ENCODE assay signal across 22 cellular contexts in the genomic region with DNA sequence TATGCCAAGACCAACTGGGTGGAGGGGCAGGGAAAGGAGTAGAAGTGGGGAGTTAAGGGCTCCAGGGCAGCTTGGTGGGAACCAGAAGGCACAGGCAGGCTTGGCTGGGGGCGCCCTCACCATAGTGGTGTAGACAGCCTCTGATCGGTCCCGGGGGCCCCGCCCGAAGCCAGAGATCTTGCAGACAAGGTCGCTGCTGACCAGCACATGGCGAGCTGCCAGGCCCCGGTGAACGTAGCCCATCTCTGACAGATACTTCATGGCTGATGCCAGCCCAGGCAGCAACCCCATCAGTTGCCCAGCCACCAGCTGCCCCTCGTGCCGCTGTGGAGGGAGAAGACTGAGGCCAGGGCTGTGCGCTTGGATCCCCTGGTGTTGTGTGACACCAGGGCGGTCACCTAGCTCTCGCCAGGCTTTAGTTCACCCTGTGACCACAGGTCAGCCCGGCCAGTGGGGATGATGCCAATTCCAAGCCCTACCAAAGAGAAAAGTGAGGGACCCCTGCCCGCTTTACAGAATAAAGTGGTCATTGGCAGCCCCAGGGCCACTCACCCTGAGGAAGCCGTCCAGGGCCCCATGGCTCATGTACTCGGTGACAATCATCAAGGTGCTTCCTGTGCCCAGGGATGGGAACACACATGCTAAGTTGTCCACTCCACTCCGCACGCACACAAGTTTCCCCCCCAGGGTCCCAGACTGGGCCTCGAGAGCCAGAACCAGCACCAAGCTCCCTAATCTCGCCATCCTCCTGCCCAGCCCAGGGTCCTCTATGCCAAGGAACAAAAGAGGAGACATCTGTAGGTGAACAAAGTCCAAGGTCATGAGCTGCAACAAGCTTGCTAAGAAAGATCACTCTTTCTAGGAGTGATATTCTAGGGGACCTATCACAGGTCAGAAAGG. TPM values are rescaled to one million over a fixed set of nuclear protein-coding genes. Genes with fewer than 3 reads are reported as not detected.
"Had no signal": no experiment of that assay in that cellular context is flagged by ENCODE, and none has a peak within 500 bp of the region (broad histone marks: within the 10 kb centered on the region; RNA-seq: fewer than 3 reads in every experiment).

No MANE protein-coding gene starts in this region.

- H3K4me3 ChIP-seq: coronary artery, gastrocnemius medialis, pancreas, sigmoid colon, thoracic aorta, tibial nerve, upper lobe of left lung had no signal

- H3K27me3 ChIP-seq: pancreas, upper lobe of left lung had no signal

- ATAC-seq: effector memory CD8-positive, alpha-beta T cell; esophagus mucosa; gastrocnemius medialis; naive thymus-derived CD8-positive, alpha-beta T cell; pancreas; stimulated activated memory B cell treated with anti-CD40 and anti-IgM and Interleukin-4, amounts not matched to agents 10 μg/mL and 1 μg/mL and 100 μg/mL, for 72 hours; stimulated activated naive CD8-positive, alpha-beta T cell treated with anti-CD3 and anti-CD28 coated beads, Interleukin-15, Interleukin-2, amounts not matched to agents 100 U/mL and 50 U/mL, for 24 hours had no signal

- DNase-seq: dermis blood vessel endothelial cell; effector memory CD8-positive, alpha-beta T cell; gastrocnemius medialis; mesenchymal stem cell; midbrain; naive thymus-derived CD8-positive, alpha-beta T cell; nephron progenitor cell; occipital lobe; stimulated activated CD4-positive, alpha-beta T cell treated with anti-CD3 and anti-CD28 coated beads, Interleukin-2, amount 100 ng/mL, for 24 hours; stimulated activated CD4-positive, alpha-beta T cell treated with anti-CD3 and anti-CD28 coated beads, Interleukin-4, amount 100 ng/mL, for 24 hours; stimulated activated naive CD8-positive, alpha-beta T cell treated with anti-CD3 and anti-CD28 coated beads, Interleukin-15, Interleukin-2, amounts not matched to agents 100 U/mL and 50 U/mL, for 24 hours had no signal

- H3K36me3 ChIP-seq: gastrocnemius medialis, pancreas, sigmoid colon, thoracic aorta, tibial nerve, upper lobe of left lung had no signal

- H3K4me1 ChIP-seq: gastrocnemius medialis, pancreas, sigmoid colon, upper lobe of left lung had no signal

- H3K27ac ChIP-seq: coronary artery, gastrocnemius medialis, pancreas, sigmoid colon, thoracic aorta, upper lobe of left lung had no signal

- H3K9me3 ChIP-seq: gastrocnemius medialis, pancreas, sigmoid colon, thoracic aorta, tibial nerve, upper lobe of left lung had no signal

RNA-seq across cellular contexts. Expression of a gene that starts 44.4 kb away (rescaled TPM):
- total RNA-seq: dermis blood vessel endothelial cell; lung microvascular endothelial cell; myocyte; naive thymus-derived CD8-positive, alpha-beta T cell; skeletal muscle tissue; thoracic aorta had no signal
